In the genomic region with DNA sequence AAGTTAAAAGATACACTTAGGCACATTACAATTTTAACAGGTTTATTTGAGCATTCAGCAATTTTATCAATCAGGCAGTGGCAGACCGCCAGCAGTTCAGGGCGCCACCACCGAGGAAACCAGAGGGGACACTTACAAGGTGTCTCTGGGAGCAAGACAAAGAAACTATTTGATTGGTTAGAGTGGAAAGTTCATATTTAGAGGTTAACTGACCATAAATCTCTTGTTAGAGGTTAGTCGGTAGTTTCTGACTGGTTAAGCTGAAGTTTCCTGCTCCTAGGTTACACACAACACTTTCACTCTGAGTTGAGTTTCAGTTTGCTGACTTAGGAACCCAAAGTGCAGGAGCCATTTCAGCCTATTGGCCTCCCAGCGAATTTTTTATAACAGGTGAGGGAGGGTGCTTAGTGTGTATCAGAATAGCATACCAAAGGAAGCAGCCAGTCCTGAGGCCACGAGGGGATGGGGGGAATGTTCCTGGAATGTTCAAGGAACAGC, we compare ENCODE assay signal across 9 cellular contexts. TPM values are rescaled to one million over a fixed set of nuclear protein-coding genes. Genes with fewer than 3 reads are reported as not detected.
DNase-seq lines count a peak whose midpoint lies in the region; ATAC-seq and TF ChIP-seq lines count a peak whose summit lies in the region.
"Had no signal": no experiment of that assay in that cellular context is flagged by ENCODE, and none has a peak within 500 bp of the region (broad histone marks: within the 10 kb centered on the region; RNA-seq: fewer than 3 reads in every experiment).

No MANE protein-coding gene starts in this region.

- H3K4me1 Mint-ChIP-seq in activated CD4-positive, alpha-beta T cell treated with anti-CD3 and anti-CD28 coated beads for 36 hours, result peaks cover 45% of the 10 kb centered on the region
- peaks cover 44% of the 10 kb centered on the region for H3K4me1 Mint-ChIP-seq in activated CD4-positive, alpha-beta memory T cell treated with anti-CD3 and anti-CD28 coated beads, Interleukin-2, amount 10 ng/mL, durations not matched to agents 7 days and 5 days

- no peak overlapping the region for H3K4me3 ChIP-seq in brain microvascular endothelial cell (ENCODE audit: low read depth, low read length)
- H3K4me3 ChIP-seq: heart left ventricle had no signal

- H3K27me3 Mint-ChIP-seq in activated CD4-positive, alpha-beta T cell treated with anti-CD3 and anti-CD28 coated beads for 36 hours, result no peaks in the 10 kb centered on the region
- H3K27me3 Mint-ChIP-seq in activated CD4-positive, alpha-beta memory T cell treated with anti-CD3 and anti-CD28 coated beads, Interleukin-2, amount 10 ng/mL, durations not matched to agents 7 days and 5 days, result no peaks in the 10 kb centered on the region

- peaks cover 6% of the 10 kb centered on the region for H3K36me3 Mint-ChIP-seq in activated CD4-positive, alpha-beta T cell treated with anti-CD3 and anti-CD28 coated beads for 36 hours (ENCODE audit: low read depth)
- peaks cover 18% of the 10 kb centered on the region for H3K36me3 Mint-ChIP-seq in activated CD4-positive, alpha-beta memory T cell treated with anti-CD3 and anti-CD28 coated beads, Interleukin-2, amount 10 ng/mL, durations not matched to agents 7 days and 5 days (ENCODE audit: low read depth)

- no peaks in the 10 kb centered on the region for H3K36me3 ChIP-seq in brain microvascular endothelial cell (replicated peaks)
- H3K36me3 ChIP-seq: heart left ventricle had no signal

- peak overlapping the region; percentile 76 for H3K27ac Mint-ChIP-seq in activated CD4-positive, alpha-beta T cell treated with anti-CD3 and anti-CD28 coated beads for 36 hours
- H3K27ac Mint-ChIP-seq in activated CD4-positive, alpha-beta memory T cell treated with anti-CD3 and anti-CD28 coated beads, Interleukin-2, amount 10 ng/mL, durations not matched to agents 7 days and 5 days, result peak overlapping the region; percentile 68

- intact Hi-C loops in activated CD4-positive, alpha-beta T cell treated with anti-CD3 and anti-CD28 coated beads for 36 hours (cut with DNase I, micrococcal nuclease), result loop anchor here (1.0 to 2.0 kb wide), 4 partner anchors 8 to 187 kb away; no protein-coding TSS in a partner anchor

- ATAC-seq in activated CD4-positive, alpha-beta T cell treated with anti-CD3 and anti-CD28 coated beads for 36 hours, result peak; percentile 91
- peak; percentile 70 for ATAC-seq in HG02884 (IDR thresholded peaks at IDR 0.05; ENCODE audit: unreplicated experiment)
- ATAC-seq: heart left ventricle had no signal

- CTCF ChIA-PET in activated CD4-positive, alpha-beta T cell treated with anti-CD3 and anti-CD28 coated beads for 36 hours (lab: Charles Lee), result interaction anchor here (0.6 to 2.8 kb wide), 8 partner anchors 9 to 76 kb away, joined by 3 to 16 read pairs (median 6); no protein-coding TSS in a partner anchor
- CTCF ChIA-PET in activated CD4-positive, alpha-beta memory T cell treated with anti-CD3 and anti-CD28 coated beads, Interleukin-2, amount 10 ng/mL, durations not matched to agents 7 days and 5 days (lab: Charles Lee), result interaction anchor here (0.8 to 4.4 kb wide), 10 partner anchors 9 to 199 kb away, joined by 3 to 31 read pairs (median 4); partner anchors contain the start of gene LAMTOR4

- no peaks in the 10 kb centered on the region for H3K9me3 Mint-ChIP-seq in activated CD4-positive, alpha-beta T cell treated with anti-CD3 and anti-CD28 coated beads for 36 hours (ENCODE audit: low read depth)
- no peaks in the 10 kb centered on the region for H3K9me3 Mint-ChIP-seq in activated CD4-positive, alpha-beta memory T cell treated with anti-CD3 and anti-CD28 coated beads, Interleukin-2, amount 10 ng/mL, durations not matched to agents 7 days and 5 days

- H3K4me3 Mint-ChIP-seq in activated CD4-positive, alpha-beta T cell treated with anti-CD3 and anti-CD28 coated beads for 36 hours, result peak overlapping the region; percentile 57
- H3K4me3 Mint-ChIP-seq in activated CD4-positive, alpha-beta memory T cell treated with anti-CD3 and anti-CD28 coated beads, Interleukin-2, amount 10 ng/mL, durations not matched to agents 7 days and 5 days, result peak overlapping the region; percentile 40

- H3K27ac ChIP-seq in brain microvascular endothelial cell, result no peak overlapping the region
- H3K27ac ChIP-seq: heart left ventricle had no signal

- POLR2A ChIA-PET in activated CD4-positive, alpha-beta T cell treated with anti-CD3 and anti-CD28 coated beads for 36 hours (lab: Charles Lee), result no interaction called here
- POLR2A ChIA-PET in activated CD4-positive, alpha-beta memory T cell treated with anti-CD3 and anti-CD28 coated beads, Interleukin-2, amount 10 ng/mL, durations not matched to agents 7 days and 5 days (lab: Charles Lee), result interaction anchor here (0.7 to 4.4 kb wide), 8 partner anchors 9 to 221 kb away, joined by 3 to 35 read pairs (median 5); partner anchors contain the start of gene PVRIG

- in situ Hi-C loops in brain microvascular endothelial cell (cut with HindIII; ENCODE audit: low pct_ligation_motif_present, low sequenced_read_pairs), result no loop called here

- peak; percentile 78 for DNase-seq in activated CD4-positive, alpha-beta T cell treated with anti-CD3 and anti-CD28 coated beads for 36 hours
- no peak for DNase-seq in activated CD4-positive, alpha-beta T cell treated with anti-CD3 and anti-CD28 coated beads for 4 hours
- DNase-seq in activated CD4-positive, alpha-beta memory T cell treated with anti-CD3 and anti-CD28 coated beads, Interleukin-2, amount 10 ng/mL, durations not matched to agents 7 days and 5 days, result peak; percentile 72
- DNase-seq in stimulated activated CD8-positive, alpha-beta memory T cell treated with anti-CD3 and anti-CD28 coated beads, Interleukin-4, amount 100 ng/mL, for 48 hours, result peak; percentile 72
- DNase-seq in brain microvascular endothelial cell (no peak), putamen (ENCODE audit: low spot score) (no peak)
- no peak for DNase-seq in activated CD4-positive, CD25-positive, alpha-beta regulatory T cell (lab: John Stamatoyannopoulos, UW)
- DNase-seq: heart left ventricle had no signal

- H3K27me3 ChIP-seq in brain microvascular endothelial cell (replicated peaks), result peaks cover 2% of the 10 kb centered on the region

- TF ChIP-seq CTCF in brain microvascular endothelial cell (IDR thresholded peaks at IDR 0.05; ENCODE audit: low read depth, low read length, missing control alignments), result no peak

RNA-seq across cellular contexts. Expression of gene PVRIG, which starts 10.8 kb away (rescaled TPM):
- 10 to 100 TPM; 26.9 to 27.7 TPM for total RNA-seq in activated CD4-positive, alpha-beta T cell treated with anti-CD3 and anti-CD28 coated beads for 36 hours
- 10 to 100 TPM; 70.5 to 71.8 TPM for total RNA-seq in activated CD4-positive, alpha-beta memory T cell treated with anti-CD3 and anti-CD28 coated beads, Interleukin-2, amount 10 ng/mL, durations not matched to agents 7 days and 5 days

RNA-seq across cellular contexts. Expression of gene STAG3, which starts 31.2 kb away (rescaled TPM):
- total RNA-seq in activated CD4-positive, alpha-beta T cell treated with anti-CD3 and anti-CD28 coated beads for 36 hours, result 10 to 100 TPM; 24.7 to 28.3 TPM
- total RNA-seq in activated CD4-positive, alpha-beta memory T cell treated with anti-CD3 and anti-CD28 coated beads, Interleukin-2, amount 10 ng/mL, durations not matched to agents 7 days and 5 days, result 10 to 100 TPM; 12.9 to 13.1 TPM

RNA-seq across cellular contexts. Expression of gene GPC2, which starts 31.8 kb away (rescaled TPM):
- 1 to 10 TPM; 5.3 to 6.1 TPM for total RNA-seq in activated CD4-positive, alpha-beta T cell treated with anti-CD3 and anti-CD28 coated beads for 36 hours
- total RNA-seq in activated CD4-positive, alpha-beta memory T cell treated with anti-CD3 and anti-CD28 coated beads, Interleukin-2, amount 10 ng/mL, durations not matched to agents 7 days and 5 days, result 1 to 10 TPM; 3.8 to 4.8 TPM

RNA-seq across cellular contexts. Expression of gene GAL3ST4, which starts 40.5 kb away (rescaled TPM):
- 1 to 10 TPM; 4.6 to 7.2 TPM for total RNA-seq in activated CD4-positive, alpha-beta T cell treated with anti-CD3 and anti-CD28 coated beads for 36 hours
- total RNA-seq in activated CD4-positive, alpha-beta memory T cell treated with anti-CD3 and anti-CD28 coated beads, Interleukin-2, amount 10 ng/mL, durations not matched to agents 7 days and 5 days, result 1 to 10 TPM; 2.4 to 2.7 TPM

RNA-seq across cellular contexts. Expression of gene TRAPPC14, which starts 50.4 kb away (rescaled TPM):
- 10 to 100 TPM; 15.0 to 17.6 TPM for total RNA-seq in activated CD4-positive, alpha-beta T cell treated with anti-CD3 and anti-CD28 coated beads for 36 hours
- total RNA-seq in activated CD4-positive, alpha-beta memory T cell treated with anti-CD3 and anti-CD28 coated beads, Interleukin-2, amount 10 ng/mL, durations not matched to agents 7 days and 5 days, result 10 to 100 TPM; 37.8 to 41.2 TPM

Comparison
In these comparisons a context has a peak if more than half of its experiments do, and no peak if none do; other contexts are left out.
1. DNase-seq: peak in activated CD4-positive, alpha-beta T cell treated with anti-CD3 and anti-CD28 coated beads for 36 hours (single experiment), activated CD4-positive, alpha-beta memory T cell treated with anti-CD3 and anti-CD28 coated beads, Interleukin-2, amount 10 ng/mL, durations not matched to agents 7 days and 5 days (single experiment) and stimulated activated CD8-positive, alpha-beta memory T cell treated with anti-CD3 and anti-CD28 coated beads, Interleukin-4, amount 100 ng/mL, for 48 hours (single experiment); none in activated CD4-positive, alpha-beta T cell treated with anti-CD3 and anti-CD28 coated beads for 4 hours (0 of 2), brain microvascular endothelial cell (single experiment), activated CD4-positive, CD25-positive, alpha-beta regulatory T cell (0 of 4) and putamen (single experiment).